26 cellular contexts compared by ENCODE assay signal in the genomic region with DNA sequence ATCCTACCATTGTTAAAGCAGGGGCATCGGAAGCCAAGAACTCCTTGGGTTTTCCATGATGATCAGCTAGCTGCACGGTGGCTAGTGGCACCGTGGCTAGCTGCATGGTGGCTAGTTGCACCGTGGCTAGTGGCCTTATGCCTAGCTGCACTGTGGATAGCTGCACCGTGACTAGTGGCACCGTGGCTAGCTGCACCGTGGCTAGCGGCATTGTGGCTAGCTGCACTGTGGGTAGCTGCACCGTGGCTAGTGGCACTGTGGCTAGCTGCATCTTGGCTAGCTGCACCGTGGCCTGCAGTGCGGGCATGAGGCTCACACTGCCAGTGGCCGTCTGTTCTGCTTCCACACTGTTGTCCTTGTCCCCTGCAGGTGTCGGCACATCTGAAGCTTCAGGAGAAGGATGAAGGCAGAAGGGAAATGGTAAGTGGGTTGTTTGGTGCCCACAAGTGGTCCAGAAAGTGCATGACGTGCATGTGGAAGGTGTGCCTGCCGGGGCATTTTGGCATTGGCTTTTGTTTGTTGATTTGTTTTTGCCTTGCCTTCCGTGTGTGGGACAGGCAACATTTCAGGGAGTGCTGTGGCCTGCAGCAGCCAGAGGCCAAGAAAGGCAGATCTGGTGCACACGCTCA. TPM values are rescaled to one million over a fixed set of nuclear protein-coding genes. Genes with fewer than 3 reads are reported as not detected.
DNase-seq lines count a peak whose midpoint lies in the region; ATAC-seq, FAIRE-seq and TF ChIP-seq lines count a peak whose summit lies in the region.
"Had no signal": no experiment of that assay in that cellular context is flagged by ENCODE, and none has a peak within 500 bp of the region (broad histone marks: within the 10 kb centered on the region; RNA-seq: fewer than 3 reads in every experiment).

No MANE protein-coding gene starts in this region.

- TF ChIP-seq RAD21 in K562 (CRISPR knock-in tag; conservative IDR thresholded peaks at IDR 0.05 in 1 of 2, IDR thresholded peaks at IDR 0.05 in 1 of 2): no peak

- H3K27ac ChIP-seq in A673 (ENCODE audit: low read depth, low read length, poor library complexity, severe bottlenecking) (no peak overlapping the region), K562 (ENCODE audit: extremely low read depth, low read depth, low read length) (no peak overlapping the region), hepatocyte (no peak overlapping the region)
- H3K27ac ChIP-seq: heart right ventricle had no signal

- H3K9me1 ChIP-seq in K562 (ENCODE audit: control insufficient read depth, insufficient read depth, low read length): peaks cover 3% of the 10 kb centered on the region

- H3K27ac Mint-ChIP-seq in activated T-helper 2 cell treated with anti-CD3 and anti-CD28 coated beads, Interferon-gamma antibody, Interleukin-2, Interleukin-4, amounts not matched to agents 10 μg/mL and 5 μg/mL and 100 μg/mL, durations not matched to agents 14 hours and 24 hours and 36 hours: no peak overlapping the region
- H3K27ac Mint-ChIP-seq: activated CD4-positive, alpha-beta T cell treated with anti-CD3 and anti-CD28 coated beads for 36 hours; activated naive CD4-positive, alpha-beta T cell treated with anti-CD3 and anti-CD28 coated beads for 36 hours had no signal

- WGBS in K562 (ENCODE audit: insufficient coverage, low coverage, missing lambda C conversion rate): 0% methylated on average over 17 of the region's 17 CpGs
- 93% methylated on average over 17 of the region's 17 CpGs for WGBS in hepatocyte (ENCODE audit: low lambda C conversion rate, missing lambda C conversion rate)

- intact Hi-C loops in A673 (cut with micrococcal nuclease; ENCODE audit: unreplicated experiment): no loop called here
- intact Hi-C loops in K562 (cut with micrococcal nuclease): no loop called here
- intact Hi-C loops in activated T-helper 2 cell treated with anti-CD3 and anti-CD28 coated beads, Interferon-gamma antibody, Interleukin-2, Interleukin-4, amounts not matched to agents 10 μg/mL and 5 μg/mL and 100 μg/mL, durations not matched to agents 14 hours and 24 hours and 36 hours (cut with micrococcal nuclease): no loop called here

- H3K9me3 ChIP-seq in A673 (ENCODE audit: low read depth, low read length, poor library complexity, severe bottlenecking) (no peaks in the 10 kb centered on the region), K562 (replicated peaks; ENCODE audit: control insufficient read depth, insufficient read depth, low read depth, low read length) (no peaks in the 10 kb centered on the region), hepatocyte (ENCODE audit: low read depth) (no peaks in the 10 kb centered on the region)
- H3K9me3 ChIP-seq: heart right ventricle had no signal

- no peak for TF ChIP-seq EP300 in K562 (IDR thresholded peaks at IDR 0.05; ENCODE audit: low read length)

- no peaks in the 10 kb centered on the region for H3K4me1 ChIP-seq in A673 (ENCODE audit: insufficient read depth, low read length, poor library complexity, severe bottlenecking)
- H3K4me1 ChIP-seq in K562 (replicated peaks in 1 of 2; ENCODE audit: control insufficient read depth in 2 of 2, insufficient read depth in 2 of 2, low read length in 2 of 2): peaks cover 0 to 5% of the 10 kb centered on the region in 2 experiments; a peak in 1 of 5 replicates
- no peaks in the 10 kb centered on the region for H3K4me1 ChIP-seq in hepatocyte (ENCODE audit: insufficient read depth)
- H3K4me1 ChIP-seq: heart right ventricle had no signal

- TF ChIP-seq CTCF in A673 (conservative IDR thresholded peaks at IDR 0.05; ENCODE audit: low read depth, low read length): 0 out of 2 replicates have a peak, but pooled peaks have one; percentile 29
- TF ChIP-seq CTCF in K562 (IDR thresholded peaks at IDR 0.05 in 2 of 3, conservative IDR thresholded peaks at IDR 0.05 in 1 of 3; ENCODE audit: insufficient read depth in 2 of 3, low read depth in 1 of 3, low read length in 3 of 3): no peak
- peak; percentile 25 for TF ChIP-seq CTCF in hepatocyte (IDR thresholded peaks at IDR 0.05; ENCODE audit: poor library complexity)

- H3K36me3 Mint-ChIP-seq in activated T-helper 2 cell treated with anti-CD3 and anti-CD28 coated beads, Interferon-gamma antibody, Interleukin-2, Interleukin-4, amounts not matched to agents 10 μg/mL and 5 μg/mL and 100 μg/mL, durations not matched to agents 14 hours and 24 hours and 36 hours (ENCODE audit: low read depth): no peaks in the 10 kb centered on the region
- H3K36me3 Mint-ChIP-seq: stimulated activated effector memory CD8-positive, alpha-beta T cell treated with anti-CD3 and anti-CD28 coated beads, Interleukin-12 subunit alpha, Interleukin-12 subunit beta, amount 100 ng/mL, for 72 hours had no signal

- BruUV-seq in A673 (replicated peaks; lab: Mats Ljungman, UMichigan) (no TSS peak), K562 (replicated peaks; lab: Mats Ljungman, UMichigan) (no TSS peak)

- H3K9me3 Mint-ChIP-seq in activated T-helper 2 cell treated with anti-CD3 and anti-CD28 coated beads, Interferon-gamma antibody, Interleukin-2, Interleukin-4, amounts not matched to agents 10 μg/mL and 5 μg/mL and 100 μg/mL, durations not matched to agents 14 hours and 24 hours and 36 hours: no peaks in the 10 kb centered on the region
- H3K9me3 Mint-ChIP-seq: activated naive CD4-positive, alpha-beta T cell treated with anti-CD3 and anti-CD28 coated beads for 36 hours; CD4-positive, CD25-positive, alpha-beta regulatory T cell; stimulated activated effector memory CD8-positive, alpha-beta T cell treated with anti-CD3 and anti-CD28 coated beads, Interleukin-12 subunit alpha, Interleukin-12 subunit beta, amount 100 ng/mL, for 72 hours had no signal

- H3K9me2 ChIP-seq in hepatocyte (replicated peaks; ENCODE audit: insufficient read depth): no peaks in the 10 kb centered on the region

- no peak overlapping the region for H3K9ac ChIP-seq in K562 (ENCODE audit: insufficient read depth in 1 of 2, low read depth in 2 of 2, low read length in 2 of 2)

- no peak overlapping the region for H2AFZ ChIP-seq in K562 (ENCODE audit: low read depth, low read length)
- no peak overlapping the region for H2AFZ ChIP-seq in hepatocyte

- H3K4me1 Mint-ChIP-seq in activated T-helper 2 cell treated with anti-CD3 and anti-CD28 coated beads, Interferon-gamma antibody, Interleukin-2, Interleukin-4, amounts not matched to agents 10 μg/mL and 5 μg/mL and 100 μg/mL, durations not matched to agents 14 hours and 24 hours and 36 hours (ENCODE audit: low read depth): no peaks in the 10 kb centered on the region
- H3K4me1 Mint-ChIP-seq: activated CD4-positive, alpha-beta T cell treated with anti-CD3 and anti-CD28 coated beads for 36 hours; CD4-positive, CD25-positive, alpha-beta regulatory T cell; stimulated activated effector memory CD8-positive, alpha-beta T cell treated with anti-CD3 and anti-CD28 coated beads, Interleukin-12 subunit alpha, Interleukin-12 subunit beta, amount 100 ng/mL, for 72 hours; T-helper 17 cell had no signal

- in situ Hi-C loops in G401 (cut with HindIII; ENCODE audit: low sequenced_read_pairs): no loop called here
- in situ Hi-C loops in K562 (cut with MboI): no loop called here

- CTCF ChIA-PET in A673 (lab: Charles Lee): interaction anchor here (0.6 kb wide), 2 partner anchors 18 to 124 kb away, joined by 3 read pairs; no protein-coding TSS in a partner anchor
- CTCF ChIA-PET in K562 (lab: Yijun Ruan, JAX; ENCODE audit: low intra/inter-chr PET ratio): no interaction called here

- H3K4me3 Mint-ChIP-seq in activated T-helper 2 cell treated with anti-CD3 and anti-CD28 coated beads, Interferon-gamma antibody, Interleukin-2, Interleukin-4, amounts not matched to agents 10 μg/mL and 5 μg/mL and 100 μg/mL, durations not matched to agents 14 hours and 24 hours and 36 hours (ENCODE audit: low read depth): no peak overlapping the region
- H3K4me3 Mint-ChIP-seq: activated CD4-positive, alpha-beta T cell treated with anti-CD3 and anti-CD28 coated beads for 36 hours; activated naive CD4-positive, alpha-beta T cell treated with anti-CD3 and anti-CD28 coated beads for 36 hours; CD4-positive, CD25-positive, alpha-beta regulatory T cell; stimulated activated effector memory CD8-positive, alpha-beta T cell treated with anti-CD3 and anti-CD28 coated beads, Interleukin-12 subunit alpha, Interleukin-12 subunit beta, amount 100 ng/mL, for 72 hours; T-helper 17 cell had no signal

- H3K27me3 ChIP-seq in A673 (replicated peaks; ENCODE audit: insufficient read depth, low read depth, low read length, poor library complexity) (no peaks in the 10 kb centered on the region), K562 (ENCODE audit: control insufficient read depth in 2 of 2, insufficient read depth in 2 of 2, low read length in 2 of 2) (peaks cover 52 to 86% of the 10 kb centered on the region in 2 experiments), hepatocyte (no peaks in the 10 kb centered on the region)
- H3K27me3 ChIP-seq: heart right ventricle had no signal

- H3K4me3 ChIP-seq in A673 (ENCODE audit: low read depth, low read length, poor library complexity, severe bottlenecking): no peak overlapping the region
- H3K4me3 ChIP-seq in K562: no peak overlapping the region
- H3K4me3 ChIP-seq in hepatocyte: no peak overlapping the region
- H3K4me3 ChIP-seq: heart right ventricle, smooth muscle cell had no signal

- no peaks in the 10 kb centered on the region for H3K27me3 Mint-ChIP-seq in activated T-helper 2 cell treated with anti-CD3 and anti-CD28 coated beads, Interferon-gamma antibody, Interleukin-2, Interleukin-4, amounts not matched to agents 10 μg/mL and 5 μg/mL and 100 μg/mL, durations not matched to agents 14 hours and 24 hours and 36 hours (ENCODE audit: low read depth)
- H3K27me3 Mint-ChIP-seq: activated CD4-positive, alpha-beta T cell treated with anti-CD3 and anti-CD28 coated beads for 36 hours; CD4-positive, CD25-positive, alpha-beta regulatory T cell; T-helper 17 cell had no signal

- no peak overlapping the region for H3K4me2 ChIP-seq in K562 (ENCODE audit: insufficient read depth, low read length)
- no peak overlapping the region for H3K4me2 ChIP-seq in hepatocyte
- H3K4me2 ChIP-seq: smooth muscle cell had no signal

- H4K20me1 ChIP-seq in K562 (replicated peaks; ENCODE audit: control insufficient read depth, insufficient read depth, low read length) (peaks cover 25% of the 10 kb centered on the region; the same call in 1 of the 2 replicates), hepatocyte (ENCODE audit: insufficient read depth, poor library complexity, severe bottlenecking) (no peaks in the 10 kb centered on the region)

- FAIRE-seq in K562 (lab: Jason Lieb, UNC) (no peak), GM12892 (lab: Jason Lieb, UNC) (no peak)
- FAIRE-seq: GM18507, urothelium cell line had no signal

- H3K36me3 ChIP-seq in A673 (ENCODE audit: insufficient read depth, low read length, poor library complexity, severe bottlenecking) (no peaks in the 10 kb centered on the region), K562 (ENCODE audit: control insufficient read depth, insufficient read depth, low read length) (no peaks in the 10 kb centered on the region), hepatocyte (replicated peaks; ENCODE audit: insufficient read depth, low read depth) (no peaks in the 10 kb centered on the region)

- TF ChIP-seq POLR2A in K562 (conservative IDR thresholded peaks at IDR 0.05) (no peak), GM12892 (IDR thresholded peaks at IDR 0.05; ENCODE audit: low read depth, low read length) (no peak)

- no peak for ATAC-seq in K562
- ATAC-seq: activated CD4-positive, alpha-beta T cell treated with anti-CD3 and anti-CD28 coated beads for 36 hours; stimulated activated effector memory CD8-positive, alpha-beta T cell treated with anti-CD3 and anti-CD28 coated beads, Interleukin-12 subunit alpha, Interleukin-12 subunit beta, amount 100 ng/mL, for 72 hours; T-helper 17 cell had no signal

- POLR2A ChIA-PET in A673 (lab: Charles Lee; ENCODE audit: low non-redundant PET): no interaction called here
- POLR2A ChIA-PET in K562 (lab: Yijun Ruan, JAX): interaction anchor here (0.6 kb wide), 1 partner anchor 33 kb away, joined by 3 read pairs; no protein-coding TSS in a partner anchor

- H3K79me2 ChIP-seq in K562 (ENCODE audit: control insufficient read depth, insufficient read depth, low read length) (no peaks in the 10 kb centered on the region), hepatocyte (no peaks in the 10 kb centered on the region)

- DNase-seq in A673 (ENCODE audit: low spot score) (no peak), G401 (ENCODE audit: low spot score) (peak; percentile 32), K562 (ENCODE audit: extremely low read depth in 1 of 4, low spot score in 3 of 4) (no peak), hepatocyte (ENCODE audit: low spot score) (no peak), superior temporal gyrus (ENCODE audit: extremely low spot score) (no peak), GM12892 (ENCODE audit: insufficient read length) (no peak)
- no peak for DNase-seq in activated T-helper 2 cell treated with anti-CD3 and anti-CD28 coated beads, Interferon-gamma antibody, Interleukin-2, Interleukin-4, amounts not matched to agents 10 μg/mL and 5 μg/mL and 100 μg/mL, durations not matched to agents 14 hours and 24 hours and 36 hours (ENCODE audit: low spot score)
- DNase-seq: activated CD4-positive, alpha-beta T cell treated with anti-CD3 and anti-CD28 coated beads for 36 hours; activated CD8-positive, alpha-beta memory T cell treated with anti-CD3 and anti-CD28 coated beads for 24 hours; activated naive CD4-positive, alpha-beta T cell treated with anti-CD3 and anti-CD28 coated beads for 36 hours; activated T-cell treated with anti-CD3 and anti-CD28 coated beads, Interleukin-2, amount 50 U/mL, for 1 hour; CD4-positive, CD25-positive, alpha-beta regulatory T cell; foreskin fibroblast; heart right ventricle; MM.1S; NCI-H1436 treated with DMSO at 0.1 percent for 48 hours; NCI-H2171; retina; substantia nigra; T-helper 17 cell had no signal

RNA-seq across cellular contexts. Expression of gene TFF3, which starts 38.6 kb away (rescaled TPM):
- total RNA-seq in A673 (2021) (not detected in 2 replicates), K562 (2014; rRNA removed) (not detected in 2 replicates), K562 (2014; rRNA removed; fragmentation: Illumina TruSeq; extraction: Trizol) (not detected in 2 replicates), K562 (2015; rRNA removed; fragmentation: Illumina TruSeq; extraction: Trizol) (not detected in 2 replicates), K562 (2021) (0.72 and 0.78 TPM in 2 replicates), hepatocyte (84.4 and 92.0 TPM in 2 replicates)
- total RNA-seq in G401 (2014; rRNA removed; shearing (Covaris generic)): not detected in 2 replicates
- total RNA-seq in K562 (2011; cell fraction: chromatin; rRNA removed; ENCODE audit: low replicate concordance): not detected in 2 replicates
- not detected in 2 replicates for total RNA-seq in K562 (2011; cell fraction: nucleolus; rRNA removed)
- total RNA-seq in K562 (2011; cell fraction: nucleoplasm; rRNA removed): not detected in 2 replicates
- polyA plus RNA-seq in K562 (2011; rRNA removed) (0.07 TPM in 1 of 2 replicates, not detected in the other), K562 (2014; fragmentation: Illumina TruSeq; extraction: Trizol) (not detected in 2 replicates), K562 (2014; fragmentation: Nextera tagmentation; extraction: Ambion mirVana) (not detected), K562 (2014; rRNA removed) (not detected in 2 replicates), hepatocyte (589 and 696 TPM in 2 replicates)
- polyA plus RNA-seq in K562 (2011; cell fraction: cytosol; rRNA removed): not detected in 2 replicates
- polyA plus RNA-seq in K562 (2011; cell fraction: nucleus; rRNA removed): not detected in 2 replicates
- polyA plus RNA-seq in K562 (2012): 0.22 TPM in 1 of 2 replicates, not detected in the other
- polyA minus RNA-seq in K562 (2011; rRNA and poly(A)+ RNA removed): not detected in 2 replicates
- not detected in 2 replicates for polyA minus RNA-seq in K562 (2011; cell fraction: cytosol; rRNA and poly(A)+ RNA removed)
- polyA minus RNA-seq in K562 (2011; cell fraction: nucleus; rRNA and poly(A)+ RNA removed): not detected in 2 replicates
- polyA plus RNA-seq in GM12892 (2012; ENCODE audit: missing spikeins): not detected
- total RNA-seq in activated T-helper 2 cell treated with anti-CD3 and anti-CD28 coated beads, Interferon-gamma antibody, Interleukin-2, Interleukin-4, amounts not matched to agents 10 μg/mL and 5 μg/mL and 100 μg/mL, durations not matched to agents 14 hours and 24 hours and 36 hours: not detected in 2 replicates
- total RNA-seq: activated CD4-positive, alpha-beta T cell treated with anti-CD3 and anti-CD28 coated beads for 36 hours; activated naive CD4-positive, alpha-beta T cell treated with anti-CD3 and anti-CD28 coated beads for 36 hours; CD4-positive, CD25-positive, alpha-beta regulatory T cell; smooth muscle cell; T-helper 17 cell had no signal
- polyA plus RNA-seq: CD4-positive, CD25-positive, alpha-beta regulatory T cell had no signal

RNA-seq across cellular contexts. Expression of gene ABCG1, which starts 57.7 kb away (rescaled TPM):
- total RNA-seq in A673 (2021) (3.4 and 6.2 TPM in 2 replicates), K562 (2014; rRNA removed) (0.12 TPM in 1 of 2 replicates, not detected in the other), K562 (2014; rRNA removed; fragmentation: Illumina TruSeq; extraction: Trizol) (not detected in 2 replicates), K562 (2015; rRNA removed; fragmentation: Illumina TruSeq; extraction: Trizol) (0.04 and 0.08 TPM in 2 replicates), K562 (2021) (0.07 and 0.09 TPM in 2 replicates), hepatocyte (7.2 and 10.7 TPM in 2 replicates)
- total RNA-seq in G401 (2014; rRNA removed; shearing (Covaris generic)): 2.0 and 6.0 TPM in 2 replicates
- not detected in 2 replicates for total RNA-seq in K562 (2011; cell fraction: chromatin; rRNA removed; ENCODE audit: low replicate concordance)
- total RNA-seq in K562 (2011; cell fraction: nucleolus; rRNA removed): not detected in 2 replicates
- total RNA-seq in K562 (2011; cell fraction: nucleoplasm; rRNA removed): not detected in 2 replicates
- polyA plus RNA-seq in K562 (2011; rRNA removed) (not detected in 2 replicates), K562 (2014; fragmentation: Illumina TruSeq; extraction: Trizol) (not detected in 2 replicates), K562 (2014; fragmentation: Nextera tagmentation; extraction: Ambion mirVana) (not detected), K562 (2014; rRNA removed) (not detected in 2 replicates), hepatocyte (8.4 and 14.0 TPM in 2 replicates)
- polyA plus RNA-seq in K562 (2011; cell fraction: cytosol; rRNA removed): not detected in 2 replicates
- not detected in 2 replicates for polyA plus RNA-seq in K562 (2011; cell fraction: nucleus; rRNA removed)
- polyA plus RNA-seq in K562 (2012): 0.07 TPM in 1 of 2 replicates, not detected in the other
- polyA minus RNA-seq in K562 (2011; rRNA and poly(A)+ RNA removed): not detected in 2 replicates
- not detected in 2 replicates for polyA minus RNA-seq in K562 (2011; cell fraction: cytosol; rRNA and poly(A)+ RNA removed)
- not detected in 2 replicates for polyA minus RNA-seq in K562 (2011; cell fraction: nucleus; rRNA and poly(A)+ RNA removed)
- 1.0 TPM for polyA plus RNA-seq in GM12892 (2012; ENCODE audit: missing spikeins)
- 5.7 and 8.0 TPM in 2 replicates for total RNA-seq in activated T-helper 2 cell treated with anti-CD3 and anti-CD28 coated beads, Interferon-gamma antibody, Interleukin-2, Interleukin-4, amounts not matched to agents 10 μg/mL and 5 μg/mL and 100 μg/mL, durations not matched to agents 14 hours and 24 hours and 36 hours
- total RNA-seq: epithelial cell of proximal tubule, RPMI7951 had no signal

Comparison
In these comparisons a context has a peak if more than half of its experiments do, and no peak if none do; other contexts are left out.
1. CTCF ChIP-seq: peak in A673 (single experiment) and hepatocyte (single experiment); none in K562 (0 of 3).
2. RNA of gene TFF3, which starts 38.6 kb away (total RNA-seq): 84.4 to 92.0 TPM in hepatocyte; not detected in activated T-helper 2 cell treated with anti-CD3 and anti-CD28 coated beads, Interferon-gamma antibody, Interleukin-2, Interleukin-4, amounts not matched to agents 10 μg/mL and 5 μg/mL and 100 μg/mL, durations not matched to agents 14 hours and 24 hours and 36 hours, not detected in A673, not detected in G401 and 0.72 to 0.78 TPM in K562; every median in the first group is over 10 times any median in the second.